20 cellular contexts compared by ENCODE assay signal in genomic region chr13:106650690-106651205, GRCh38.
DNase-seq lines count a peak whose midpoint lies in the region; FAIRE-seq and TF ChIP-seq lines count a peak whose summit lies in the region.
"Had no signal": no experiment of that assay in that cellular context is flagged by ENCODE, and none has a peak within 500 bp of the region (broad histone marks: within the 10 kb centered on the region; RNA-seq: fewer than 3 reads in every experiment).

No MANE protein-coding gene starts in this region.

- H3K4me1 ChIP-seq in endothelial cell of umbilical vein (ENCODE audit: control insufficient read depth, extremely low read depth, insufficient read depth, low read length) (peaks cover 13% of the 10 kb centered on the region), subcutaneous abdominal adipose tissue (ENCODE audit: control insufficient read depth in 5 of 5, insufficient read depth in 5 of 5, low read length in 5 of 5) (peaks cover 0 to 13% (median 0%) of the 10 kb centered on the region in 5 donors), small intestine (ENCODE audit: control insufficient read depth in 2 of 2, insufficient read depth in 1 of 2, low read depth in 1 of 2, low read length in 1 of 2) (no peaks in the 10 kb centered on the region)

- intact Hi-C loops in activated CD4-positive, alpha-beta T cell treated with anti-CD3 and anti-CD28 coated beads, Interleukin-2, amount 10 ng/mL, durations not matched to agents 24 days and 14 days (cut with micrococcal nuclease), result no loop called here
- intact Hi-C loops in endothelial cell of umbilical vein (cut with micrococcal nuclease), result loop anchor here (1.0 to 2.0 kb wide), 3 partner anchors 30 to 269 kb away; no protein-coding TSS in a partner anchor

- H3K27ac Mint-ChIP-seq in activated CD4-positive, alpha-beta T cell treated with anti-CD3 and anti-CD28 coated beads, Interleukin-2, amount 10 ng/mL, durations not matched to agents 24 days and 14 days, result no peak overlapping the region
- H3K27ac Mint-ChIP-seq: B cell had no signal

- H3K36me3 ChIP-seq in endothelial cell of umbilical vein (ENCODE audit: control insufficient read depth in 2 of 2, extremely low read depth in 1 of 2, insufficient read depth in 2 of 2, low read length in 2 of 2), result no peaks in the 10 kb centered on the region
- H3K36me3 ChIP-seq in subcutaneous abdominal adipose tissue (ENCODE audit: control insufficient read depth in 5 of 5, insufficient read depth in 5 of 5, low read length in 5 of 5), result no peaks in the 10 kb centered on the region
- H3K36me3 ChIP-seq in small intestine (ENCODE audit: control insufficient read depth in 2 of 2, insufficient read depth in 2 of 2, low read length in 2 of 2), result no peaks in the 10 kb centered on the region

- WGBS in small intestine, 3 donors, result 93 to 96% (median 94%) methylated on average over 7 of the region's 7 CpGs

- POLR2A ChIA-PET in endothelial cell of umbilical vein (lab: Charles Lee), result no interaction called here

- no peak for TF ChIP-seq CTCF in endothelial cell of umbilical vein (IDR thresholded peaks at IDR 0.05; ENCODE audit: extremely low read depth in 1 of 2, insufficient read depth in 1 of 2, low read depth in 1 of 2, low read length in 2 of 2)

- H3K4me2 ChIP-seq in endothelial cell of umbilical vein (ENCODE audit: insufficient read depth, low read length), result peak overlapping the region; percentile 50
- H3K4me2 ChIP-seq: PC-9 had no signal

- H3K9ac ChIP-seq in endothelial cell of umbilical vein (replicated peaks; ENCODE audit: extremely low read depth, insufficient read depth, low read length) (no peak overlapping the region), subcutaneous abdominal adipose tissue (ENCODE audit: low read length in 5 of 5) (no peak overlapping the region)
- H3K9ac ChIP-seq: GM23248 had no signal

- H3K4me3 ChIP-seq in endothelial cell of umbilical vein (replicated peaks in 1 of 3; ENCODE audit: insufficient read depth in 1 of 3, low read depth in 1 of 3, low read length in 3 of 3) (no peak overlapping the region), subcutaneous abdominal adipose tissue (ENCODE audit: low read depth in 1 of 5, low read length in 5 of 5) (no peak overlapping the region), small intestine (ENCODE audit: low read depth in 1 of 2, low read length in 2 of 2) (no peak overlapping the region)
- H3K4me3 ChIP-seq: GM23248, K562, PC-9 had no signal

- no peak overlapping the region for H2AFZ ChIP-seq in endothelial cell of umbilical vein (ENCODE audit: low read depth, low read length)
- H2AFZ ChIP-seq: GM23248, PC-9 had no signal

- H3K9me3 Mint-ChIP-seq in activated CD4-positive, alpha-beta T cell treated with anti-CD3 and anti-CD28 coated beads, Interleukin-2, amount 10 ng/mL, durations not matched to agents 24 days and 14 days, result no peaks in the 10 kb centered on the region

- no peaks in the 10 kb centered on the region for H3K4me1 Mint-ChIP-seq in activated CD4-positive, alpha-beta T cell treated with anti-CD3 and anti-CD28 coated beads, Interleukin-2, amount 10 ng/mL, durations not matched to agents 24 days and 14 days
- H3K4me1 Mint-ChIP-seq: B cell had no signal

- no peaks in the 10 kb centered on the region for H3K9me1 ChIP-seq in endothelial cell of umbilical vein (replicated peaks; ENCODE audit: control insufficient read depth, extremely low read depth, insufficient read depth, low read length)

- H3K27me3 ChIP-seq in endothelial cell of umbilical vein (ENCODE audit: control insufficient read depth in 2 of 2, insufficient read depth in 2 of 2, low read length in 2 of 2) (no peaks in the 10 kb centered on the region), subcutaneous abdominal adipose tissue (ENCODE audit: control insufficient read depth in 5 of 5, insufficient read depth in 4 of 5, low read length in 5 of 5) (no peaks in the 10 kb centered on the region), small intestine (ENCODE audit: control insufficient read depth in 2 of 2, insufficient read depth in 2 of 2, low read length in 2 of 2) (no peaks in the 10 kb centered on the region)

- no peaks in the 10 kb centered on the region for H3K36me3 Mint-ChIP-seq in activated CD4-positive, alpha-beta T cell treated with anti-CD3 and anti-CD28 coated beads, Interleukin-2, amount 10 ng/mL, durations not matched to agents 24 days and 14 days (ENCODE audit: low read depth)

- no peaks in the 10 kb centered on the region for H3K79me2 ChIP-seq in endothelial cell of umbilical vein (ENCODE audit: control insufficient read depth, insufficient read depth, low read length)

- CTCF ChIA-PET in endothelial cell of umbilical vein (lab: Charles Lee), result interaction anchor here (1.2 kb wide), 1 partner anchor 115 kb away, joined by 3 read pairs; no protein-coding TSS in a partner anchor

- no peaks in the 10 kb centered on the region for H3K27me3 Mint-ChIP-seq in activated CD4-positive, alpha-beta T cell treated with anti-CD3 and anti-CD28 coated beads, Interleukin-2, amount 10 ng/mL, durations not matched to agents 24 days and 14 days
- H3K27me3 Mint-ChIP-seq: B cell had no signal

- no peak for TF ChIP-seq POLR2A in endothelial cell of umbilical vein (IDR thresholded peaks at IDR 0.05; ENCODE audit: low read depth, low read length)

- no TSS peak for BruUV-seq in endothelial cell of umbilical vein (replicated peaks; lab: Mats Ljungman, UMichigan)

- no peaks in the 10 kb centered on the region for H4K20me1 ChIP-seq in endothelial cell of umbilical vein (replicated peaks; ENCODE audit: control insufficient read depth, extremely low read depth, insufficient read depth, low read length)

- peak overlapping the region; percentile 63 for H3K27ac ChIP-seq in endothelial cell of umbilical vein (ENCODE audit: insufficient read depth, low read depth, low read length)
- peak overlapping the region; percentile 59 for H3K27ac ChIP-seq in subcutaneous abdominal adipose tissue (ENCODE audit: low read depth, low read length)
- H3K27ac ChIP-seq in small intestine (ENCODE audit: low read depth in 1 of 2, low read length in 1 of 2), result no peak overlapping the region
- H3K27ac ChIP-seq: GM23248, PC-9 had no signal

- FAIRE-seq in endothelial cell of umbilical vein (lab: Jason Lieb, UNC) (no peak), small intestine (lab: Jason Lieb, UNC) (no peak)
- FAIRE-seq: K562 had no signal

- H3K4me3 Mint-ChIP-seq in activated CD4-positive, alpha-beta T cell treated with anti-CD3 and anti-CD28 coated beads, Interleukin-2, amount 10 ng/mL, durations not matched to agents 24 days and 14 days, result no peak overlapping the region
- H3K4me3 Mint-ChIP-seq: B cell had no signal

- dilution Hi-C loops in endothelial cell of umbilical vein (cut with MboI; ENCODE audit: extremely low pct_ligation_motif_present, low sequenced_read_pairs), result no loop called here

- peak; percentile 20 for DNase-seq in activated CD4-positive, alpha-beta T cell treated with anti-CD3 and anti-CD28 coated beads, Interleukin-2, amount 10 ng/mL, durations not matched to agents 24 days and 14 days
- no peak for DNase-seq in activated CD4-positive, alpha-beta T cell treated with anti-CD3 and anti-CD28 coated beads, Interleukin-2, amount 50 U/mL, for 48 hours
- DNase-seq in M059J (ENCODE audit: low read depth) (peak; percentile 3), endothelial cell of umbilical vein (ENCODE audit: low read depth, low spot score) (peak; percentile 3), small intestine (no peak), medulla oblongata (ENCODE audit: extremely low spot score) (no peak), iPS-NIHi11 (ENCODE audit: low spot score) (no peak)
- DNase-seq: 8988T, GDM1, GM23248, HCEC 1CT, NCI-H1048, NCI-H1436, NCI-H2029 treated with DMSO at 0.1 percent for 48 hours, NCI-H2171, NCI-H526, PC-9 had no signal

- H3K9me3 ChIP-seq in endothelial cell of umbilical vein (replicated peaks; ENCODE audit: control insufficient read depth, insufficient read depth, low read length), result no peaks in the 10 kb centered on the region
- H3K9me3 ChIP-seq in subcutaneous abdominal adipose tissue (ENCODE audit: control insufficient read depth in 5 of 5, low read length in 5 of 5), result no peaks in the 10 kb centered on the region
- no peaks in the 10 kb centered on the region for H3K9me3 ChIP-seq in small intestine (ENCODE audit: control insufficient read depth, low read depth)

TF ChIP-seq in endothelial cell of umbilical vein, 7 proteins besides CTCF, POLR2A, EP300 and RAD21:
- no peak for TF ChIP-seq MYC (IDR thresholded peaks at IDR 0.05; ENCODE audit: low read depth, low read length)
- no peak for TF ChIP-seq GATA2 (IDR thresholded peaks at IDR 0.05; ENCODE audit: insufficient read depth, insufficient read length, low read depth, low read length)
- no peak for TF ChIP-seq POLR2AphosphoS5 (IDR thresholded peaks at IDR 0.05; ENCODE audit: insufficient read depth, low read depth, low read length)
- no peak for TF ChIP-seq EZH2 (IDR thresholded peaks at IDR 0.05; ENCODE audit: borderline replicate concordance, low read depth, low read length, severe bottlenecking)
- TF ChIP-seq MAX (IDR thresholded peaks at IDR 0.05; ENCODE audit: insufficient read depth, insufficient read length), result no peak
- no peak for TF ChIP-seq FOS (IDR thresholded peaks at IDR 0.05; ENCODE audit: borderline replicate concordance, insufficient read depth, low read length)
- no peak for TF ChIP-seq JUN (IDR thresholded peaks at IDR 0.05; ENCODE audit: borderline replicate concordance, insufficient read depth, insufficient read length, low read depth)

Comparison
In these comparisons a context has a peak if more than half of its experiments do, and no peak if none do; other contexts are left out.
1. DNase-seq: peak in activated CD4-positive, alpha-beta T cell treated with anti-CD3 and anti-CD28 coated beads, Interleukin-2, amount 10 ng/mL, durations not matched to agents 24 days and 14 days (single experiment), M059J (single experiment) and endothelial cell of umbilical vein (single experiment); none in activated CD4-positive, alpha-beta T cell treated with anti-CD3 and anti-CD28 coated beads, Interleukin-2, amount 50 U/mL, for 48 hours (0 of 2), small intestine (single experiment), medulla oblongata (single experiment) and iPS-NIHi11 (single experiment).
2. H3K27ac ChIP-seq: peak in endothelial cell of umbilical vein (single experiment) and subcutaneous abdominal adipose tissue (single experiment); none in small intestine (0 of 2).